ENCODE assay signal across 1 cellular context in the genomic region with DNA sequence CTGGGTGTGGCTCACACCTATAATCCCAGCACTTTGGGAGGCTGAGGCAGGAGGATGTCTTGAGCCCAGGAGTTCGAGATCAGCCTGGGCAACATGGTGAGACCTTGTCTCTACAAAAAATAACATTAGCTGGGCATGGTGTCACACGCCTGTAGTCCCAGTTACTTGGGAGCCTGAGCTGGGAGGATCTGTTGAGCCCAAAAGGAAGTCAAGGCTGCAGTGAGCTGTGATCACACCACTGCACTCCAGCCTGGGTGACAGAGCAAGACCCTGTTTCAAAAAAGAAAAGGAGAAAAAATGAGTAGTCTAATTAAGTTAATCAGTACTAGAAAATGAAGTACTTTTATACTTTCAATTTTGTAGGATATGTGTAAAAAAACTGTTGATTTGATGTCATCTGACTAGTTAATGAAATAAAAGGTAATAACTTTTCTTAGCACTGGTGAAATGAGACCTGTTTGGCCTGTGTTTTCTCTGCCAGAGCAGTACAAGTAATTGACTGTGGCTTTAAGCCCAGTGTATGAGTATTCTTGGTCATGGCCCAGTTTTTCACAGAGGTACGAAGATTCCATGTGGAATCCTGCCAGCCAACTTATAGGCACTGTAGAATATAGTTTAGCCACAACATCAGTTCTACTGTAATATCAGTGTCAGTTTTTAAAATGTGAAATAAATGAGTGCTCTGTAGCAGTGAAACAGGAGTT.
TF ChIP-seq lines count a peak whose summit lies in the region.

No MANE protein-coding gene starts in this region.

TF ChIP-seq in GM12878, 131 proteins besides CTCF, POLR2A, EP300 and RAD21:
- TF ChIP-seq, protein P1, sequence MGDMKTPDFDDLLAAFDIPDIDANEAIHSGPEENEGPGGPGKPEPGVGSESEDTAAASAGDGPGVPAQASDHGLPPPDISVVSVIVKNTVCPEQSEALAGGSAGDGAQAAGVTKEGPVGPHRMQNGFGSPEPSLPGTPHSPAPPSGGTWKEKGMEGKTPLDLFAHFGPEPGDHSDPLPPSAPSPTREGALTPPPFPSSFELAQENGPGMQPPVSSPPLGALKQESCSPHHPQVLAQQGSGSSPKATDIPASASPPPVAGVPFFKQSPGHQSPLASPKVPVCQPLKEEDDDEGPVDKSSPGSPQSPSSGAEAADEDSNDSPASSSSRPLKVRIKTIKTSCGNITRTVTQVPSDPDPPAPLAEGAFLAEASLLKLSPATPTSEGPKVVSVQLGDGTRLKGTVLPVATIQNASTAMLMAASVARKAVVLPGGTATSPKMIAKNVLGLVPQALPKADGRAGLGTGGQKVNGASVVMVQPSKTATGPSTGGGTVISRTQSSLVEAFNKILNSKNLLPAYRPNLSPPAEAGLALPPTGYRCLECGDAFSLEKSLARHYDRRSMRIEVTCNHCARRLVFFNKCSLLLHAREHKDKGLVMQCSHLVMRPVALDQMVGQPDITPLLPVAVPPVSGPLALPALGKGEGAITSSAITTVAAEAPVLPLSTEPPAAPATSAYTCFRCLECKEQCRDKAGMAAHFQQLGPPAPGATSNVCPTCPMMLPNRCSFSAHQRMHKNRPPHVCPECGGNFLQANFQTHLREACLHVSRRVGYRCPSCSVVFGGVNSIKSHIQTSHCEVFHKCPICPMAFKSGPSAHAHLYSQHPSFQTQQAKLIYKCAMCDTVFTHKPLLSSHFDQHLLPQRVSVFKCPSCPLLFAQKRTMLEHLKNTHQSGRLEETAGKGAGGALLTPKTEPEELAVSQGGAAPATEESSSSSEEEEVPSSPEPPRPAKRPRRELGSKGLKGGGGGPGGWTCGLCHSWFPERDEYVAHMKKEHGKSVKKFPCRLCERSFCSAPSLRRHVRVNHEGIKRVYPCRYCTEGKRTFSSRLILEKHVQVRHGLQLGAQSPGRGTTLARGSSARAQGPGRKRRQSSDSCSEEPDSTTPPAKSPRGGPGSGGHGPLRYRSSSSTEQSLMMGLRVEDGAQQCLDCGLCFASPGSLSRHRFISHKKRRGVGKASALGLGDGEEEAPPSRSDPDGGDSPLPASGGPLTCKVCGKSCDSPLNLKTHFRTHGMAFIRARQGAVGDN (IDR thresholded peaks at IDR 0.05), result no peak
- TF ChIP-seq, protein P2, sequence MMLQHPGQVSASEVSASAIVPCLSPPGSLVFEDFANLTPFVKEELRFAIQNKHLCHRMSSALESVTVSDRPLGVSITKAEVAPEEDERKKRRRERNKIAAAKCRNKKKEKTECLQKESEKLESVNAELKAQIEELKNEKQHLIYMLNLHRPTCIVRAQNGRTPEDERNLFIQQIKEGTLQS (IDR thresholded peaks at IDR 0.05; ENCODE audit: borderline replicate concordance, extremely low read depth, low read depth, low read length), result no peak
- TF ChIP-seq ZNF24 (IDR thresholded peaks at IDR 0.05), result no peak
- TF ChIP-seq MYB (IDR thresholded peaks at IDR 0.05; ENCODE audit: borderline replicate concordance, low read depth, low read length), result no peak
- no peak for TF ChIP-seq NFYA (IDR thresholded peaks at IDR 0.05; ENCODE audit: borderline replicate concordance, low read depth, low read length)
- TF ChIP-seq, protein P3, sequence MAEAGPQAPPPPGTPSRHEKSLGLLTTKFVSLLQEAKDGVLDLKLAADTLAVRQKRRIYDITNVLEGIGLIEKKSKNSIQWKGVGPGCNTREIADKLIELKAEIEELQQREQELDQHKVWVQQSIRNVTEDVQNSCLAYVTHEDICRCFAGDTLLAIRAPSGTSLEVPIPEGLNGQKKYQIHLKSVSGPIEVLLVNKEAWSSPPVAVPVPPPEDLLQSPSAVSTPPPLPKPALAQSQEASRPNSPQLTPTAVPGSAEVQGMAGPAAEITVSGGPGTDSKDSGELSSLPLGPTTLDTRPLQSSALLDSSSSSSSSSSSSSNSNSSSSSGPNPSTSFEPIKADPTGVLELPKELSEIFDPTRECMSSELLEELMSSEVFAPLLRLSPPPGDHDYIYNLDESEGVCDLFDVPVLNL (IDR thresholded peaks at IDR 0.05; ENCODE audit: low read depth, low read length), result no peak
- no peak for TF ChIP-seq BCL11A (IDR thresholded peaks at IDR 0.05; ENCODE audit: low read depth, low read length)
- TF ChIP-seq NR2C2 (IDR thresholded peaks at IDR 0.05; ENCODE audit: borderline replicate concordance, control insufficient read depth, insufficient read length, low read depth), result no peak
- TF ChIP-seq SREBF2 (IDR thresholded peaks at IDR 0.05; ENCODE audit: low read length), result no peak
- no peak for TF ChIP-seq FOXK2 (IDR thresholded peaks at IDR 0.05)
- TF ChIP-seq RCOR1 (conservative IDR thresholded peaks at IDR 0.05; ENCODE audit: low read depth, low read length), result no peak
- no peak for TF ChIP-seq SMAD5 (IDR thresholded peaks at IDR 0.05; ENCODE audit: low read depth)
- TF ChIP-seq SMC3 (IDR thresholded peaks at IDR 0.05; ENCODE audit: borderline replicate concordance, low read length), result no peak
- no peak for TF ChIP-seq PML (IDR thresholded peaks at IDR 0.05; ENCODE audit: low read length)
- no peak for TF ChIP-seq CHD4 (IDR thresholded peaks at IDR 0.05)
- no peak for TF ChIP-seq HDAC2 (IDR thresholded peaks at IDR 0.05)
- no peak for TF ChIP-seq CBX5 (IDR thresholded peaks at IDR 0.05; ENCODE audit: low read depth)
- TF ChIP-seq EZH2 (IDR thresholded peaks at IDR 0.05; ENCODE audit: borderline replicate concordance, control insufficient read depth, low read depth, low read length), result no peak
- no peak for TF ChIP-seq MYC (IDR thresholded peaks at IDR 0.05; ENCODE audit: insufficient read depth, insufficient read length, insufficient replicate concordance, low read length, severe bottlenecking)
